Comparison of ENCODE assay signal across 8 cellular contexts in genomic region chr2:127387655-127388422, GRCh38. TPM values are rescaled to one million over a fixed set of nuclear protein-coding genes. Genes with fewer than 3 reads are reported as not detected.
DNase-seq lines count a peak whose midpoint lies in the region; ATAC-seq and TF ChIP-seq lines count a peak whose summit lies in the region.

MAP3K2 (minus strand) TSS chr2:127387975; CDS start chr2:127343129, 44,846 bp downstream.

- no peaks in the 10 kb centered on the region for H3K27me3 ChIP-seq in liver (ENCODE audit: control insufficient read depth in 4 of 4, insufficient read depth in 4 of 4, low read length in 3 of 4)

- peaks cover 0 to under 1% (median 0%) of the 10 kb centered on the region in 4 donors for H3K36me3 ChIP-seq in liver (ENCODE audit: control insufficient read depth in 4 of 4, insufficient read depth in 3 of 4, low read depth in 1 of 4, low read length in 3 of 4)

- TF ChIP-seq RAD21 in liver (IDR thresholded peaks at IDR 0.05), result peak in 1 of 2 donors; percentile 37

- H3K9me3 ChIP-seq in liver (ENCODE audit: control insufficient read depth in 4 of 4, low read length in 3 of 4), result no peaks in the 10 kb centered on the region

- WGBS in liver, result under 1% methylated on average over 100 of the region's 100 CpGs

- H3K4me1 ChIP-seq in liver (ENCODE audit: control insufficient read depth in 4 of 4, insufficient read depth in 4 of 4, low read length in 3 of 4), result peaks cover 6 to 29% (median 15%) of the 10 kb centered on the region in 4 donors

- peak within 1 kb of the TSS; percentile 92 to 93 for H3K9ac ChIP-seq in liver (ENCODE audit: low read depth in 1 of 2, low read length in 2 of 2)

- peak within 1 kb of the TSS; percentile 63 to 93 (median 71) for H3K4me3 ChIP-seq in liver (ENCODE audit: low read depth in 1 of 3, low read length in 3 of 3)

- ATAC-seq in GM19351 (IDR thresholded peaks at IDR 0.05; ENCODE audit: unreplicated experiment), result peak; percentile 58
- ATAC-seq in HG03520 (IDR thresholded peaks at IDR 0.05; ENCODE audit: unreplicated experiment), result peak; percentile 71

- peak within 1 kb of the TSS; percentile 99 to 100 for H3K27ac ChIP-seq in liver (ENCODE audit: low read depth in 1 of 2, low read length in 2 of 2)

- no peak for TF ChIP-seq CTCF in liver (IDR thresholded peaks at IDR 0.05; ENCODE audit: low read depth, low read length, missing input control)

- DNase-seq in C1 segment of cervical spinal cord (lab: John Stamatoyannopoulos, UW), result peak; percentile 22 to 95 (median 84)
- peak; percentile 63 for DNase-seq in NCI-H748 treated with DMSO at 0.1 percent for 48 hours (lab: John Stamatoyannopoulos, UW)
- peak; percentile 90 for DNase-seq in activated CD4-positive, alpha-beta T cell treated with anti-CD3 and anti-CD28 coated beads, Interleukin-2, amount 50 U/mL, for 48 hours
- DNase-seq in dermis blood vessel endothelial cell, result peak; percentile 95
- peak; percentile 97 for DNase-seq in stimulated activated CD4-positive, alpha-beta T cell treated with anti-CD3 and anti-CD28 coated beads, Interleukin-4, amount 100 ng/mL, for 1 hour

TF ChIP-seq in liver, 16 proteins besides CTCF, POLR2A, EP300 and RAD21:
- no peak for TF ChIP-seq JUND (IDR thresholded peaks at IDR 0.05)
- TF ChIP-seq RXRA (IDR thresholded peaks at IDR 0.05), result peak; percentile 14 to 25
- peak; percentile 51 for TF ChIP-seq TAF1 (conservative IDR thresholded peaks at IDR 0.05)
- TF ChIP-seq REST (IDR thresholded peaks at IDR 0.05), result peak; percentile 61
- no peak for TF ChIP-seq FOXA2 (IDR thresholded peaks at IDR 0.05)
- TF ChIP-seq HNF4A (conservative IDR thresholded peaks at IDR 0.05), result peak in 1 of 2 donors; percentile 14
- TF ChIP-seq SP1 (IDR thresholded peaks at IDR 0.05), result peak; percentile 44
- peak; percentile 30 for TF ChIP-seq ZBTB33 (IDR thresholded peaks at IDR 0.05)
TF ChIP-seq in liver: peak in this region for 6.

RNA-seq across cellular contexts. Expression of gene MAP3K2, which starts in this region (rescaled TPM):
- total RNA-seq in dermis blood vessel endothelial cell, result 27.2 and 28.4 TPM in 2 replicates
- 10 to 100 TPM; 22.0 to 46.2 TPM for total RNA-seq in liver
- 10 to 100 TPM in 1 of 2 donors, 1 to 10 TPM in 1; 5.9 to 12.1 TPM for polyA plus RNA-seq in liver

Comparison
In these comparisons a context has a peak if more than half of its experiments do, and no peak if none do; other contexts are left out.
1. Peak in every context shown above with its lines: DNase-seq, ATAC-seq, H3K4me3 ChIP-seq and H3K27ac ChIP-seq.